In the genomic region with DNA sequence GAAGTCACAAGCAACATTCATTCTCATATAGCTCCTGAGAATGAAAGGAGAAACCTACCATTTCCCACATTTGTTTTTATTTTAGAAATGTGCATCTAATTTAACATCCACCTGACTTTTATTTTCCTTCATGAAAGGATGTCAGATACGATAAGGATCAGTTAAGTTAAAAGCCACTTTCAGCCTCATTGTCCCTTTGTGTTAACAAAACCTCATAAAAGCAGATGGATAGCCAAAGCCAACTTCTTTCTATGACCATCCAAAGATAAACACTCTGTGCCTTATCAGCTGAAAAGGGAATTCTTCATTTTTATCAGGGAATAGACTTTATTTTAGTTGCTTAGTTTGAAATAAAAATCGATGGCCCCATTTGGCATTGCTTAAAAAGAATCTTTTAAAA, we compare ENCODE assay signal across 37 cellular contexts. TPM values are rescaled to one million over a fixed set of nuclear protein-coding genes. Genes with fewer than 3 reads are reported as not detected.
"Had no signal": no experiment of that assay in that cellular context is flagged by ENCODE, and none has a peak within 500 bp of the region (broad histone marks: within the 10 kb centered on the region; RNA-seq: fewer than 3 reads in every experiment).

No MANE protein-coding gene starts in this region.

- DNase-seq: activated CD4-positive, alpha-beta T cell treated with anti-CD3 and anti-CD28 coated beads, Interleukin-2, amount 10 ng/mL, durations not matched to agents 24 days and 14 days; activated CD4-positive, alpha-beta T cell treated with anti-CD3 and anti-CD28 coated beads, Interleukin-2, amount 50 U/mL, for 4 hours; activated CD8-positive, alpha-beta T cell treated with anti-CD3 and anti-CD28 coated beads for 36 hours; activated effector memory CD4-positive, alpha-beta T cell treated with anti-CD3 and anti-CD28 coated beads, Interleukin-2, amount 50 U/mL, for 16 hours; activated naive CD4-positive, alpha-beta T cell; activated naive CD4-positive, alpha-beta T cell treated with anti-CD3 and anti-CD28 coated beads, Interleukin-2, amount 50 U/mL, for 16 hours; activated naive CD8-positive, alpha-beta T cell treated with anti-CD3 and anti-CD28 coated beads for 36 hours; activated T-cell treated with anti-CD3 and anti-CD28 coated beads, Interleukin-2, amount 50 U/mL, for 1 hour; activated T-cell treated with anti-CD3 and anti-CD28 coated beads, Interleukin-2, amount 50 U/mL, for 72 hours; amygdala; Kasumi-1; KG1; NCI-H1092 treated with DMSO at 0.1 percent for 48 hours; NCI-H1417; NCI-H1694; NCI-H1930; NCI-H2081 treated with DMSO at 0.1 percent for 48 hours; NCI-H2171 treated with DMSO at 0.1 percent for 48 hours; NCI-H2227 treated with DMSO at 0.1 percent for 48 hours; NCI-H446; NCI-H510A treated with DMSO at 0.1 percent for 48 hours; NCI-H526 treated with DMSO at 0.1 percent for 48 hours; PC-9; SIG-M5; T1000 had no signal

- FAIRE-seq: RCC 7860 had no signal

- H3K36me3 ChIP-seq: ascending aorta, cardiac muscle cell had no signal

- H3K4me3 ChIP-seq: ascending aorta, cardiac muscle cell, PC-9 had no signal

- H3K9me3 ChIP-seq: ascending aorta had no signal

- H3K27ac ChIP-seq: ascending aorta, cardiac muscle cell, PC-9, RWPE1 had no signal

- H3K4me1 ChIP-seq: ascending aorta had no signal

RNA-seq across cellular contexts. Expression of gene RIT2, which starts 25.7 kb away (rescaled TPM):
- total RNA-seq: activated CD4-positive, alpha-beta T cell treated with anti-CD3 and anti-CD28 coated beads, Interleukin-2, amount 10 ng/mL, durations not matched to agents 24 days and 14 days; activated CD8-positive, alpha-beta memory T cell treated with anti-CD3 and anti-CD28 coated beads for 36 hours; activated CD8-positive, alpha-beta T cell treated with anti-CD3 and anti-CD28 coated beads for 36 hours; activated naive CD8-positive, alpha-beta T cell treated with anti-CD3 and anti-CD28 coated beads for 36 hours; activated T-cell treated with anti-CD3 and anti-CD28 coated beads, Interleukin-2, amount 50 U/mL, for 72 hours; activated T-helper 17 cell treated with anti-CD3 and anti-CD28 coated beads, Interleukin-2, amount 50 U/mL, for 72 hours; ascending aorta; cardiac muscle cell; chondrocyte; OCI-LY7; PC-9; Right ventricle myocardium inferior; SK-MEL-5; T-helper 1 cell treated with Interleukin-12 subunit alpha and Interleukin-12 subunit beta and Interleukin-4 antibody, amounts not matched to agents 30 ng/mL and 1 ng/mL, for 36 hours; T-helper 2 cell treated with Interferon-gamma antibody and Interleukin-4, amounts not matched to agents 100 ng/mL and 5 ng/mL, for 36 hours had no signal
